ENCODE assay signal across 24 cellular contexts in genomic region chrX:39912126-39912525, GRCh38.
"Had no signal": no experiment of that assay in that cellular context is flagged by ENCODE, and none has a peak within 500 bp of the region (broad histone marks: within the 10 kb centered on the region; RNA-seq: fewer than 3 reads in every experiment).

No MANE protein-coding gene starts in this region.

- H3K4me1 Mint-ChIP-seq: naive B cell had no signal

- FAIRE-seq: colon, endothelial cell of umbilical vein, frontal cortex, islet of Langerhans, keratinocyte had no signal

- DNase-seq: dermis blood vessel endothelial cell; effector CD4-positive, alpha-beta T cell; effector memory CD4-positive, alpha-beta T cell; foreskin keratinocyte; heart left ventricle; hypothalamus; left cardiac atrium; left lung; left ventricle myocardium superior; lower lobe of right lung; mesenchymal stem cell; mucosa of descending colon; naive B cell had no signal

- H3K9me3 ChIP-seq: gastroesophageal sphincter, left lung, lower lobe of right lung, mucosa of descending colon had no signal

- H3K4me2 ChIP-seq: hepatocyte had no signal

- ATAC-seq: foreskin keratinocyte, gastroesophageal sphincter, heart left ventricle, left cardiac atrium, left lung, left ventricle myocardium superior, lower lobe of right lung, mucosa of descending colon had no signal

- H3K79me2 ChIP-seq: hepatocyte had no signal

- H2AFZ ChIP-seq: hepatocyte had no signal

- H3K36me3 ChIP-seq: esophagus muscularis mucosa, gastroesophageal sphincter, heart left ventricle, left lung, lower lobe of right lung had no signal

- H3K27me3 ChIP-seq: esophagus muscularis mucosa, foreskin keratinocyte, gastroesophageal sphincter, hepatocyte, left lung had no signal

- H3K4me3 Mint-ChIP-seq: mesothelial cell of epicardium, naive B cell had no signal

- H3K27ac Mint-ChIP-seq: mesothelial cell of epicardium, naive B cell had no signal

- H3K4me3 ChIP-seq: coronary artery, dorsolateral prefrontal cortex, esophagus muscularis mucosa, gastroesophageal sphincter, heart left ventricle, hepatocyte, left lung, lower lobe of right lung, mucosa of descending colon had no signal

- H3K36me3 Mint-ChIP-seq: mesothelial cell of epicardium, naive B cell had no signal

- H3K27ac ChIP-seq: coronary artery, dorsolateral prefrontal cortex, esophagus muscularis mucosa, foreskin keratinocyte, gastroesophageal sphincter, heart left ventricle, hepatocyte, left lung, lower lobe of right lung had no signal
